In genomic region chr17:75109407-75110236, GRCh38 we compare ENCODE assay signal across 8 cellular contexts. TPM values are rescaled to one million over a fixed set of nuclear protein-coding genes. Genes with fewer than 3 reads are reported as not detected.
A peak's percentile ranks its signal among the peaks of the same experiment; 100 is the strongest.
DNase-seq lines count a peak whose midpoint lies in the region; ATAC-seq and TF ChIP-seq lines count a peak whose summit lies in the region.

ARMC7 (plus strand) TSS chr17:75109969; CDS start chr17:75110289, 320 bp downstream.

- no peak for TF ChIP-seq CTCF in lung (IDR thresholded peaks at IDR 0.05; ENCODE audit: control extremely low read depth, extremely low read depth)

- ATAC-seq in GM19351 (IDR thresholded peaks at IDR 0.05; ENCODE audit: unreplicated experiment), result peak; percentile 49
- ATAC-seq in HG03565 (IDR thresholded peaks at IDR 0.05; ENCODE audit: unreplicated experiment), result peak; percentile 67
- ATAC-seq in lung (ENCODE audit: insufficient read depth, low FRiP score), result peak; percentile 83

- peaks cover 0 to 12% (median 0%) of the 10 kb centered on the region in 11 experiments; a peak in 9 of 22 replicates for H3K36me3 ChIP-seq in BLaER1 treated with 17β-estradiol and CSF1 and Interleukin-3, amounts not matched to agents 10 nM and 100 nM
- H3K36me3 ChIP-seq in duodenal mucosa (ENCODE audit: control insufficient read depth in 1 of 2, insufficient read depth in 2 of 2, low read length in 2 of 2), result peaks cover 3% of the 10 kb centered on the region in 2 donors
- peaks cover 0 to 3% of the 10 kb centered on the region in 2 donors for H3K36me3 ChIP-seq in lung (ENCODE audit: control insufficient read depth in 2 of 2, insufficient read depth in 2 of 2, low read length in 2 of 2)

- 1% methylated on average over 68 of the region's 68 CpGs for WGBS in lung, 2 donors

- H3K9me3 ChIP-seq in BLaER1 treated with 17β-estradiol and CSF1 and Interleukin-3, amounts not matched to agents 10 nM and 100 nM (replicated peaks in 1 of 11), result no peaks in the 10 kb centered on the region
- H3K9me3 ChIP-seq in duodenal mucosa (ENCODE audit: control insufficient read depth in 1 of 2, low read length in 2 of 2) (no peaks in the 10 kb centered on the region), lung (ENCODE audit: control insufficient read depth in 2 of 2, insufficient read depth in 1 of 2, low read length in 1 of 2) (no peaks in the 10 kb centered on the region)

- peaks cover 0 to 15% (median 0%) of the 10 kb centered on the region in 11 experiments; a peak in 7 of 22 replicates for H4K20me1 ChIP-seq in BLaER1 treated with 17β-estradiol and CSF1 and Interleukin-3, amounts not matched to agents 10 nM and 100 nM

- peaks cover 36 to 50% (median 41%) of the 10 kb centered on the region in 10 experiments for H3K4me1 ChIP-seq in BLaER1 treated with 17β-estradiol and CSF1 and Interleukin-3, amounts not matched to agents 10 nM and 100 nM
- H3K4me1 ChIP-seq in duodenal mucosa (ENCODE audit: control insufficient read depth in 1 of 2, insufficient read depth in 2 of 2, low read length in 2 of 2) (peaks cover 16 to 23% of the 10 kb centered on the region in 2 donors), lung (ENCODE audit: control insufficient read depth in 2 of 2, insufficient read depth in 2 of 2, low read length in 2 of 2) (peaks cover 0 to 9% of the 10 kb centered on the region in 2 donors)

- peaks cover 5 to 19% (median 16%) of the 10 kb centered on the region in 11 experiments; a peak in 17 of 22 replicates for H3K27me3 ChIP-seq in BLaER1 treated with 17β-estradiol and CSF1 and Interleukin-3, amounts not matched to agents 10 nM and 100 nM
- H3K27me3 ChIP-seq in duodenal mucosa (ENCODE audit: control insufficient read depth in 1 of 2, insufficient read depth in 2 of 2, low read length in 2 of 2) (no peaks in the 10 kb centered on the region), lung (ENCODE audit: control insufficient read depth, insufficient read depth) (no peaks in the 10 kb centered on the region)

- H3K9ac ChIP-seq in BLaER1 treated with 17β-estradiol and CSF1 and Interleukin-3, amounts not matched to agents 10 nM and 100 nM, result peak within 1 kb of the TSS; percentile 68 to 83 (median 79)
- peak within 1 kb of the TSS; percentile 78 to 80 for H3K9ac ChIP-seq in duodenal mucosa (ENCODE audit: low read depth in 1 of 2, low read length in 2 of 2)

- H3K4me3 ChIP-seq in BLaER1 treated with 17β-estradiol and CSF1 and Interleukin-3, amounts not matched to agents 10 nM and 100 nM, result peak within 1 kb of the TSS; percentile 59 to 84 (median 72)
- H3K4me3 ChIP-seq in duodenal mucosa (ENCODE audit: low read depth in 1 of 2, low read length in 2 of 2) (peak within 1 kb of the TSS; percentile 86 to 94), lung (peak within 1 kb of the TSS; percentile 70)

- H3K4me2 ChIP-seq in BLaER1 treated with 17β-estradiol and CSF1 and Interleukin-3, amounts not matched to agents 10 nM and 100 nM, result peak within 1 kb of the TSS; percentile 88 to 100 (median 99)

- DNase-seq in NCI-H748 (lab: John Stamatoyannopoulos, UW; ENCODE audit: unreplicated experiment), result peak; percentile 87
- DNase-seq in activated CD4-positive, alpha-beta T cell treated with anti-CD3 and anti-CD28 coated beads, Interleukin-2, amount 50 U/mL, for 48 hours, result peak; percentile 95 to 96
- DNase-seq in lung (ENCODE audit: low spot score), result peak; percentile 93
- DNase-seq in stimulated activated CD4-positive, alpha-beta T cell treated with anti-CD3 and anti-CD28 coated beads, TNF-alpha, amount 100 ng/mL, for 24 hours (ENCODE audit: low read depth in 3 of 3), result peak; percentile 82 to 94 (median 89)

- peak within 1 kb of the TSS; percentile 37 to 78 (median 65); a peak in 20 of 22 replicates for H3K27ac ChIP-seq in BLaER1 treated with 17β-estradiol and CSF1 and Interleukin-3, amounts not matched to agents 10 nM and 100 nM
- H3K27ac ChIP-seq in duodenal mucosa (ENCODE audit: low read depth, low read length) (no peak within 1 kb of the TSS), lung (ENCODE audit: low read depth in 1 of 2, low read length in 1 of 2) (peak within 1 kb of the TSS; percentile 82 to 84)

RNA-seq across cellular contexts. Expression of gene ARMC7, which starts in this region (rescaled TPM):
- 10 to 100 TPM in 1 of 2 donors, 1 to 10 TPM in 1; 8.1 to 19.2 TPM for total RNA-seq in lung
- 10 to 100 TPM; 10.2 to 13.5 TPM for polyA plus RNA-seq in lung
